In the genomic region with DNA sequence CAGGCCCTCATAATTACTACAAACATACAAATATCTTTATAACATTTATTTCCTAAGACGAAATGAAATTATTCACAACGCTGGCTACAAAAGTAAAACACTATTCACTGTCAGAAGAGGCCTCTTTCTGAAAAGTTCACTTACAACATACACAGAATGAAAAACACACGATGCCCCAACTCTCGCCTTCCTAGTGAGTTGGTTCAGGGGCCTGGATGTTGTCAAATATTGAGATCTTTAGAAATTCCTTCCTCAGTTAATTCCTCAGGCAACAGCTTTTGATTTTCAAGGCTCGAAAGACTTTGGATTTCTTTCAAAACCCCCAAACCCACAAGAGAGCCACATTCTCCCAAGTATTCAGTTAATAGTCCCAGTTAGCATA, we compare ENCODE assay signal across 8 cellular contexts. TPM values are rescaled to one million over a fixed set of nuclear protein-coding genes. Genes with fewer than 3 reads are reported as not detected.
DNase-seq lines count a peak whose midpoint lies in the region; ATAC-seq, FAIRE-seq and TF ChIP-seq lines count a peak whose summit lies in the region.

No MANE protein-coding gene starts in this region.

- peaks cover 11% of the 10 kb centered on the region for H3K4me1 Mint-ChIP-seq in activated CD8-positive, alpha-beta memory T cell treated with anti-CD3 and anti-CD28 coated beads, Interleukin-2, amount 10 ng/mL, durations not matched to agents 7 days and 5 days

- peaks cover 0 to 62% (median 39%) of the 10 kb centered on the region in 4 donors for H3K4me1 ChIP-seq in tibial artery

- H3K27ac ChIP-seq in tibial artery = peak overlapping the region; percentile 78 to 82

- intact Hi-C loops in lower leg skin (cut with DNase I; ENCODE audit: low total_unique reads) = no loop called here
- intact Hi-C loops in tibial artery (cut with DNase I; ENCODE audit: low total_unique reads) = no loop called here

- peak overlapping the region; percentile 47 for H3K4me3 ChIP-seq in astrocyte of the cerebellum (ENCODE audit: low read depth, low read length)
- peak overlapping the region; percentile 3 for H3K4me3 ChIP-seq in lower leg skin (ENCODE audit: low read depth, poor library complexity, severe bottlenecking)
- peak overlapping the region; percentile 48 to 57 for H3K4me3 ChIP-seq in tibial artery

- no peak for TF ChIP-seq POLR2A in lower leg skin (IDR thresholded peaks at IDR 0.05)

- no peaks in the 10 kb centered on the region for H3K27me3 ChIP-seq in tibial artery

- H3K9me3 Mint-ChIP-seq in activated CD8-positive, alpha-beta memory T cell treated with anti-CD3 and anti-CD28 coated beads, Interleukin-2, amount 10 ng/mL, durations not matched to agents 7 days and 5 days (ENCODE audit: low read depth) = no peaks in the 10 kb centered on the region

- H3K27ac Mint-ChIP-seq in activated CD8-positive, alpha-beta memory T cell treated with anti-CD3 and anti-CD28 coated beads, Interleukin-2, amount 10 ng/mL, durations not matched to agents 7 days and 5 days = peak overlapping the region; percentile 12

- WGBS in lower leg skin, 2 donors = 10 to 11% methylated on average over 5 of the region's 5 CpGs

- in situ Hi-C loops in astrocyte of the cerebellum (cut with HindIII; ENCODE audit: low sequenced_read_pairs) = no loop called here

- TF ChIP-seq CTCF in astrocyte of the cerebellum (IDR thresholded peaks at IDR 0.05; ENCODE audit: low read depth, low read length, missing control alignments) (no peak), lower leg skin (IDR thresholded peaks at IDR 0.05) (no peak), tibial artery (IDR thresholded peaks at IDR 0.05) (no peak)

- FAIRE-seq in urothelium cell line (lab: Jason Lieb, UNC) = no peak

- H3K36me3 Mint-ChIP-seq in activated CD8-positive, alpha-beta memory T cell treated with anti-CD3 and anti-CD28 coated beads, Interleukin-2, amount 10 ng/mL, durations not matched to agents 7 days and 5 days = no peaks in the 10 kb centered on the region

- DNase-seq in activated CD8-positive, alpha-beta memory T cell treated with anti-CD3 and anti-CD28 coated beads, Interleukin-2, amount 10 ng/mL, durations not matched to agents 7 days and 5 days = no peak
- no peak for DNase-seq in activated CD8-positive, alpha-beta memory T cell treated with anti-CD3 and anti-CD28 coated beads for 24 hours
- DNase-seq in astrocyte of the cerebellum (ENCODE audit: low read depth) = no peak
- no peak for DNase-seq in lower leg skin (ENCODE audit: low spot score in 2 of 2)
- DNase-seq in tibial artery = no peak
- no peak for DNase-seq in urothelium cell line (ENCODE audit: low spot score)
- DNase-seq in NCI-H524 treated with DMSO at 0.1 percent for 48 hours (lab: John Stamatoyannopoulos, UW) = no peak
- no peak for DNase-seq in NCI-H69 (lab: John Stamatoyannopoulos, UW)

- no peaks in the 10 kb centered on the region for H3K9me3 ChIP-seq in tibial artery

- no peaks in the 10 kb centered on the region for H3K27me3 Mint-ChIP-seq in activated CD8-positive, alpha-beta memory T cell treated with anti-CD3 and anti-CD28 coated beads, Interleukin-2, amount 10 ng/mL, durations not matched to agents 7 days and 5 days

- peak overlapping the region; percentile 51 for H3K4me3 Mint-ChIP-seq in activated CD8-positive, alpha-beta memory T cell treated with anti-CD3 and anti-CD28 coated beads, Interleukin-2, amount 10 ng/mL, durations not matched to agents 7 days and 5 days

- ATAC-seq in activated CD8-positive, alpha-beta memory T cell treated with anti-CD3 and anti-CD28 coated beads, Interleukin-2, amount 10 ng/mL, durations not matched to agents 7 days and 5 days = peak; percentile 16

- peaks cover 0 to 20% (median 18%) of the 10 kb centered on the region in 3 donors for H3K36me3 ChIP-seq in tibial artery

- CTCF ChIA-PET in activated CD8-positive, alpha-beta memory T cell treated with anti-CD3 and anti-CD28 coated beads, Interleukin-2, amount 10 ng/mL, durations not matched to agents 7 days and 5 days (lab: Charles Lee) = interaction anchor here (0.8 to 1.6 kb wide), 3 partner anchors 8 to 76 kb away, joined by 3 to 6 read pairs (median 3); no protein-coding TSS in a partner anchor

RNA-seq across cellular contexts. Expression of a gene that starts 14.2 kb away (rescaled TPM):
- total RNA-seq in activated CD8-positive, alpha-beta memory T cell treated with anti-CD3 and anti-CD28 coated beads, Interleukin-2, amount 10 ng/mL, durations not matched to agents 7 days and 5 days = under 1 TPM; 0.15 to 0.26 TPM
- total RNA-seq in lower leg skin = 1 to 10 TPM in 1 of 4 donors, under 1 TPM in 3; 0.13 to 1.4 (median 0.64) TPM
